Comparison of ENCODE assay signal across 2 cellular contexts in genomic region chr19:48611872-48612271, GRCh38.
TF ChIP-seq lines count a peak whose summit lies in the region.

No MANE protein-coding gene starts in this region.

TF ChIP-seq in A549, 52 proteins besides CTCF, POLR2A, EP300 and RAD21:
- peak; percentile 82 for TF ChIP-seq MAFK (IDR thresholded peaks at IDR 0.05; ENCODE audit: partially characterized antibody)
- no peak for TF ChIP-seq RNF2 (IDR thresholded peaks at IDR 0.05; ENCODE audit: borderline replicate concordance, low read depth)

TF ChIP-seq in IMR-90, 13 proteins besides CTCF, POLR2A, EP300 and RAD21:
- TF ChIP-seq RCOR1 (IDR thresholded peaks at IDR 0.05; ENCODE audit: insufficient replicate concordance, low read length) (no peak), MAFK (IDR thresholded peaks at IDR 0.05; ENCODE audit: low read depth, low read length) (peak; percentile 37)
